13 cellular contexts compared by ENCODE assay signal in the genomic region with DNA sequence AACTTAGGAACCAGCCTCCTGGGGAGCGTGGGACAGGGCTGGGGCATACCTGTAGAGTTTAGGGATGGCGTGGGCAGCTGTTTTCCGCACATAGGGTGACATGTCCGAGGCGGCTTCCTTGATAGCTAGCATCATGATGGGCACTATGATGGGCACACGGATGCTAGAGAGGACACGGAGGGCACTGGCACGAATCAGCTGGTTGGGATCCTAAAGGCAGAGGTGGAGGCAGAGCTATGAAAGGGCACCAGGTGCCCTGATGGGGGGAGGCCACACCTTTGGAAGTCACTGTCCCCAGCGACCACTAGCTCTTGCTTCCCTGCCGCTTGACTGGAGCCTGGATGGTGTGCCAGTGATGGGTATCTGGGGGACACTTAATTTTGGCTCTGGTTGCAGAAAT. TPM values are rescaled to one million over a fixed set of nuclear protein-coding genes. Genes with fewer than 3 reads are reported as not detected.
DNase-seq lines count a peak whose midpoint lies in the region; ATAC-seq and TF ChIP-seq lines count a peak whose summit lies in the region.
"Had no signal": no experiment of that assay in that cellular context is flagged by ENCODE, and none has a peak within 500 bp of the region (broad histone marks: within the 10 kb centered on the region; RNA-seq: fewer than 3 reads in every experiment).

No MANE protein-coding gene starts in this region.

- no peak overlapping the region for H2AFZ ChIP-seq in osteoblast (ENCODE audit: low read length)

- TF ChIP-seq CTCF in osteoblast (IDR thresholded peaks at IDR 0.05; ENCODE audit: extremely low read depth, low read depth, low read length), result no peak

- no peak overlapping the region for H3K4me2 ChIP-seq in osteoblast (ENCODE audit: insufficient read depth, low read length)

- H3K4me3 ChIP-seq in NT2/D1 (ENCODE audit: insufficient read length, low read depth), result peak overlapping the region; percentile 73
- peak overlapping the region; percentile 67 for H3K4me3 ChIP-seq in effector memory CD4-positive, alpha-beta T cell (ENCODE audit: insufficient read depth, low read depth, low read length, poor library complexity, severe bottlenecking)
- no peak overlapping the region for H3K4me3 ChIP-seq in osteoblast (ENCODE audit: insufficient read depth, low read length)

- H3K36me3 ChIP-seq in NT2/D1 (ENCODE audit: insufficient read depth, insufficient read length, low read length) (no peaks in the 10 kb centered on the region), osteoblast (ENCODE audit: insufficient read depth, low read length) (no peaks in the 10 kb centered on the region)
- H3K36me3 ChIP-seq in effector memory CD4-positive, alpha-beta T cell (ENCODE audit: control insufficient read depth, insufficient read depth, low read length), result no peaks in the 10 kb centered on the region
- H3K36me3 ChIP-seq: heart left ventricle, thyroid gland had no signal

- H3K27me3 ChIP-seq in NT2/D1 (ENCODE audit: insufficient read depth, insufficient read length) (peaks cover 15% of the 10 kb centered on the region), osteoblast (ENCODE audit: insufficient read depth, low read length) (peaks cover 16% of the 10 kb centered on the region)
- H3K27me3 ChIP-seq in effector memory CD4-positive, alpha-beta T cell (replicated peaks; ENCODE audit: control insufficient read depth, insufficient read depth, low read length, poor library complexity, severe bottlenecking), result no peaks in the 10 kb centered on the region
- H3K27me3 ChIP-seq: thyroid gland had no signal

- DNase-seq in NCI-H748 (lab: John Stamatoyannopoulos, UW; ENCODE audit: unreplicated experiment), result peak; percentile 17
- DNase-seq in NCI-H748 treated with DMSO at 0.1 percent for 48 hours (lab: John Stamatoyannopoulos, UW), result no peak
- no peak for DNase-seq in NT2/D1 (ENCODE audit: low read depth, low spot score)
- no peak for DNase-seq in effector memory CD4-positive, alpha-beta T cell
- peak; percentile 31 for DNase-seq in osteoblast (ENCODE audit: insufficient read length, low spot score, missing footprints)
- DNase-seq in dermis blood vessel endothelial cell, result no peak
- no peak for DNase-seq in A172 (ENCODE audit: low spot score)
- DNase-seq: activated CD4-positive, alpha-beta T cell treated with anti-CD3 and anti-CD28 coated beads for 4 hours; amniotic stem cell; heart left ventricle; NCI-H226 had no signal

- H3K4me1 ChIP-seq in NT2/D1 (ENCODE audit: insufficient read depth, insufficient read length), result peaks cover 8% of the 10 kb centered on the region
- H3K4me1 ChIP-seq in effector memory CD4-positive, alpha-beta T cell (ENCODE audit: control insufficient read depth, insufficient read depth, low read length, poor library complexity, severe bottlenecking), result no peaks in the 10 kb centered on the region
- no peaks in the 10 kb centered on the region for H3K4me1 ChIP-seq in osteoblast (ENCODE audit: insufficient read depth, low read length)

- no peak overlapping the region for H3K27ac ChIP-seq in effector memory CD4-positive, alpha-beta T cell (ENCODE audit: insufficient read depth, low read length, poor library complexity, severe bottlenecking)
- H3K27ac ChIP-seq in osteoblast (ENCODE audit: low read depth, low read length), result no peak overlapping the region
- H3K27ac ChIP-seq: heart left ventricle had no signal

- H3K9me3 ChIP-seq in NT2/D1 (ENCODE audit: insufficient read depth, low read length) (no peaks in the 10 kb centered on the region), osteoblast (ENCODE audit: low read depth, low read length) (no peaks in the 10 kb centered on the region)
- H3K9me3 ChIP-seq in effector memory CD4-positive, alpha-beta T cell (ENCODE audit: control insufficient read depth, low read length), result no peaks in the 10 kb centered on the region
- H3K9me3 ChIP-seq: heart left ventricle, thyroid gland had no signal

- no peak for ATAC-seq in HG03521 (IDR thresholded peaks at IDR 0.05; ENCODE audit: unreplicated experiment)
- ATAC-seq: heart left ventricle had no signal

- peak overlapping the region; percentile 86 for H3K9ac ChIP-seq in NT2/D1 (ENCODE audit: insufficient read length, low read depth)

- no peaks in the 10 kb centered on the region for H3K79me2 ChIP-seq in osteoblast (ENCODE audit: insufficient read depth, low read length)

- no peaks in the 10 kb centered on the region for H4K20me1 ChIP-seq in osteoblast (ENCODE audit: insufficient read depth, low read length)

RNA-seq across cellular contexts. Expression of a gene that starts 28.3 kb away (rescaled TPM):
- under 0.01 and 0.36 TPM in 2 replicates for total RNA-seq in osteoblast
- total RNA-seq in dermis blood vessel endothelial cell, result 0.17 TPM in 1 of 2 replicates, not detected in the other
- total RNA-seq in A172 (2014; rRNA removed; shearing (Covaris generic)), result 0.09 and 0.29 TPM in 2 replicates

RNA-seq across cellular contexts. Expression of a gene that starts 34.2 kb away (rescaled TPM):
- total RNA-seq in osteoblast, result 29.2 and 36.6 TPM in 2 replicates
- total RNA-seq in dermis blood vessel endothelial cell, result not detected in 2 replicates
- 10.8 and 11.3 TPM in 2 replicates for total RNA-seq in A172 (2014; rRNA removed; shearing (Covaris generic))

Comparison
In these comparisons a context has a peak if more than half of its experiments do, and no peak if none do; other contexts are left out.
1. DNase-seq: peak in NCI-H748 (single experiment) and osteoblast (single experiment); none in NCI-H748 treated with DMSO at 0.1 percent for 48 hours (single experiment), NT2/D1 (single experiment), effector memory CD4-positive, alpha-beta T cell (0 of 3), dermis blood vessel endothelial cell (single experiment) and A172 (single experiment).
2. RNA of a gene that starts 34.2 kb away (total RNA-seq): 29.2 to 36.6 TPM in osteoblast and 10.8 to 11.3 TPM in A172; not detected in dermis blood vessel endothelial cell; every median in the first group is over 10 times any median in the second.